32 cellular contexts compared by ENCODE assay signal in genomic region chr9:36789886-36790285, GRCh38.
"Had no signal": no experiment of that assay in that cellular context is flagged by ENCODE, and none has a peak within 500 bp of the region (broad histone marks: within the 10 kb centered on the region; RNA-seq: fewer than 3 reads in every experiment).

No MANE protein-coding gene starts in this region.

- H3K36me3 ChIP-seq: adrenal gland, esophagus squamous epithelium, left lung, lower lobe of right lung, upper lobe of left lung had no signal

- H3K27ac Mint-ChIP-seq: activated CD4-positive, alpha-beta T cell treated with anti-CD3 and anti-CD28 coated beads for 36 hours; activated naive CD4-positive, alpha-beta T cell treated with anti-CD3 and anti-CD28 coated beads for 36 hours; activated naive CD8-positive, alpha-beta T cell treated with anti-CD3 and anti-CD28 coated beads for 36 hours; activated T-cell treated with anti-CD3 and anti-CD28 coated beads, Interleukin-2, amount 50 U/mL, for 72 hours; naive thymus-derived CD8-positive, alpha-beta T cell; stimulated activated memory B cell treated with anti-CD40 and anti-IgM and Interleukin-4, amounts not matched to agents 10 μg/mL and 1 μg/mL and 100 μg/mL, for 72 hours; stimulated activated naive CD8-positive, alpha-beta T cell treated with anti-CD3 and anti-CD28 coated beads, Interleukin-15, amount 100 ng/mL, for 72 hours had no signal

- H2AFZ ChIP-seq: parathyroid adenoma had no signal

- H3K36me3 Mint-ChIP-seq: activated naive CD8-positive, alpha-beta T cell treated with anti-CD3 and anti-CD28 coated beads for 36 hours had no signal

- H3K79me2 ChIP-seq: parathyroid adenoma had no signal

- FAIRE-seq: colon, islet of Langerhans had no signal

- H3K4me3 Mint-ChIP-seq: activated CD4-positive, alpha-beta T cell treated with anti-CD3 and anti-CD28 coated beads for 36 hours; activated naive CD4-positive, alpha-beta T cell treated with anti-CD3 and anti-CD28 coated beads for 36 hours; activated naive CD8-positive, alpha-beta T cell treated with anti-CD3 and anti-CD28 coated beads for 36 hours; activated T-cell treated with anti-CD3 and anti-CD28 coated beads, Interleukin-2, amount 50 U/mL, for 72 hours; naive thymus-derived CD8-positive, alpha-beta T cell; neural crest cell; stimulated activated memory B cell treated with anti-CD40 and anti-IgM and Interleukin-4, amounts not matched to agents 10 μg/mL and 1 μg/mL and 100 μg/mL, for 72 hours; stimulated activated naive CD8-positive, alpha-beta T cell treated with anti-CD3 and anti-CD28 coated beads, Interleukin-15, amount 100 ng/mL, for 72 hours had no signal

- H3K27me3 ChIP-seq: adrenal gland, body of pancreas, left lung, upper lobe of left lung had no signal

- H3K27ac ChIP-seq: adrenal gland, body of pancreas, esophagus squamous epithelium, left lung, lower lobe of right lung, parathyroid adenoma, psoas muscle, upper lobe of left lung had no signal

- H3K4me2 ChIP-seq: smooth muscle cell had no signal

- H3K4me1 ChIP-seq: adrenal gland, body of pancreas, esophagus squamous epithelium, left lung, lower lobe of right lung, parathyroid adenoma, psoas muscle, upper lobe of left lung had no signal

- DNase-seq: activated CD4-positive, alpha-beta T cell treated with anti-CD3 and anti-CD28 coated beads for 36 hours; activated CD4-positive, alpha-beta T cell treated with anti-CD3 and anti-CD28 coated beads, Interleukin-2, amount 50 U/mL, for 4 hours; activated CD4-positive, CD25-positive, alpha-beta regulatory T cell; activated naive CD4-positive, alpha-beta T cell treated with anti-CD3 and anti-CD28 coated beads for 36 hours; activated naive CD8-positive, alpha-beta T cell treated with anti-CD3 and anti-CD28 coated beads for 36 hours; activated T-cell treated with anti-CD3 and anti-CD28 coated beads for 4 hours; activated T-cell treated with anti-CD3 and anti-CD28 coated beads, Interleukin-2, amount 50 U/mL, for 72 hours; adrenal gland; aorta; body of pancreas; dermis blood vessel endothelial cell; effector CD4-positive, alpha-beta T cell; esophagus squamous epithelium; foreskin melanocyte; left lung; lower lobe of right lung; mesenchymal stem cell; naive thymus-derived CD8-positive, alpha-beta T cell; occipital lobe; psoas muscle; stimulated activated CD4-positive, alpha-beta T cell treated with anti-CD3 and anti-CD28 coated beads, Interleukin-1b, Interleukin-23, amount 100 ng/mL, for 48 hours; stimulated activated CD4-positive, alpha-beta T cell treated with anti-CD3 and anti-CD28 coated beads, Interleukin-4, amount 100 ng/mL, for 4 hours; stimulated activated CD8-positive, alpha-beta memory T cell treated with anti-CD3 and anti-CD28 coated beads, Interleukin-4, amount 100 ng/mL, for 48 hours; stimulated activated naive CD8-positive, alpha-beta T cell treated with anti-CD3 and anti-CD28 coated beads, Interleukin-15, amount 100 ng/mL, for 72 hours; substantia nigra; upper lobe of left lung had no signal

- H3K9me3 ChIP-seq: adrenal gland, psoas muscle had no signal

- H3K4me3 ChIP-seq: adrenal gland, body of pancreas, esophagus squamous epithelium, left lung, lower lobe of right lung, psoas muscle, smooth muscle cell, upper lobe of left lung had no signal

- H3K4me1 Mint-ChIP-seq: activated CD4-positive, alpha-beta T cell treated with anti-CD3 and anti-CD28 coated beads for 36 hours; activated naive CD8-positive, alpha-beta T cell treated with anti-CD3 and anti-CD28 coated beads for 36 hours; naive thymus-derived CD8-positive, alpha-beta T cell; neural crest cell; stimulated activated memory B cell treated with anti-CD40 and anti-IgM and Interleukin-4, amounts not matched to agents 10 μg/mL and 1 μg/mL and 100 μg/mL, for 72 hours; stimulated activated naive CD8-positive, alpha-beta T cell treated with anti-CD3 and anti-CD28 coated beads, Interleukin-15, amount 100 ng/mL, for 72 hours had no signal

- ATAC-seq: activated CD4-positive, alpha-beta T cell treated with anti-CD3 and anti-CD28 coated beads for 36 hours; activated T-cell treated with anti-CD3 and anti-CD28 coated beads, Interleukin-2, amount 50 U/mL, for 72 hours; body of pancreas; left lung; lower lobe of right lung; naive thymus-derived CD8-positive, alpha-beta T cell; psoas muscle; stimulated activated memory B cell treated with anti-CD40 and anti-IgM and Interleukin-4, amounts not matched to agents 10 μg/mL and 1 μg/mL and 100 μg/mL, for 72 hours; stimulated activated naive CD8-positive, alpha-beta T cell treated with anti-CD3 and anti-CD28 coated beads, Interleukin-15, amount 100 ng/mL, for 72 hours had no signal

- H3K9ac ChIP-seq: parathyroid adenoma had no signal
